ENCODE assay signal across 15 cellular contexts in the genomic region with DNA sequence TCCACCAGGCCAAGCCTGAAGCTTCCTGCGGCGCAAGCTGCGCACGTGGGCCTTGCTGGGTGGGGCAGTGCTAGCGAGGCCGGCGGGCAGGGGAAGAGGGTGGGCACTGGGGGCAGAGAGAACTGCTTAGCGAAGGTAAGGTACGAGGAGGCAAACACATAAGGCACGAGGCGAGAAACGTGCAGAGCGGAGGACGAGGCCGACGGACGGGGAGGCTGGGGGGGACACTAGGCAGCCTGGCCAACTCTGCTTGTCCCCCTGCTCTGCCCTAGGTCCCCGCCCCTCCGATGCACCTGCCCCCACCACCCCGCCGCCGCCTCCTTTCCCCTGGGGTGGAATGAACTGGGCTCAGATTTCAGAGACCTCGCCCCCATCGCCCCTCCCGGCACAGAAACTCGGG. TPM values are rescaled to one million over a fixed set of nuclear protein-coding genes. Genes with fewer than 3 reads are reported as not detected.
DNase-seq lines count a peak whose midpoint lies in the region; ATAC-seq and TF ChIP-seq lines count a peak whose summit lies in the region.
"Had no signal": no experiment of that assay in that cellular context is flagged by ENCODE, and none has a peak within 500 bp of the region (broad histone marks: within the 10 kb centered on the region; RNA-seq: fewer than 3 reads in every experiment).

No MANE protein-coding gene starts in this region.

- no peaks in the 10 kb centered on the region for H3K9me3 ChIP-seq in CD8-positive, alpha-beta T cell (ENCODE audit: low read length)
- H3K9me3 ChIP-seq: mucosa of descending colon, psoas muscle had no signal

- TF ChIP-seq CTCF in CD8-positive, alpha-beta T cell (IDR thresholded peaks at IDR 0.05): no peak
- TF ChIP-seq CTCF in GM12875 (IDR thresholded peaks at IDR 0.05; ENCODE audit: borderline replicate concordance, insufficient read depth, low read depth, low read length) (no peak), GM13976 (IDR thresholded peaks at IDR 0.05; ENCODE audit: borderline replicate concordance, control extremely low read depth, extremely low read depth, insufficient read depth, missing control alignments) (no peak)

- intact Hi-C loops in CD8-positive, alpha-beta T cell (cut with DNase I, micrococcal nuclease): no loop called here

- H3K9me3 Mint-ChIP-seq in CD8-positive, alpha-beta T cell: no peaks in the 10 kb centered on the region
- no peaks in the 10 kb centered on the region for H3K9me3 Mint-ChIP-seq in activated naive CD8-positive, alpha-beta T cell treated with anti-CD3 and anti-CD28 coated beads for 36 hours
- no peaks in the 10 kb centered on the region for H3K9me3 Mint-ChIP-seq in naive B cell

- H3K27me3 ChIP-seq in CD8-positive, alpha-beta T cell (ENCODE audit: insufficient read depth, low read length): no peaks in the 10 kb centered on the region

- ATAC-seq in CD8-positive, alpha-beta T cell: no peak
- ATAC-seq in naive B cell (ENCODE audit: low read depth in 2 of 2) (no peak), GM19455 (IDR thresholded peaks at IDR 0.05; ENCODE audit: unreplicated experiment) (no peak)

- in situ Hi-C loops in GM13976 (cut with MboI; ENCODE audit: low sequenced_read_pairs, unreplicated experiment): loop anchor here (5.0 kb wide), 1 partner anchor 93 kb away; no protein-coding TSS in a partner anchor

- no peak overlapping the region for H3K27ac Mint-ChIP-seq in CD8-positive, alpha-beta T cell
- peak overlapping the region; percentile 73 for H3K27ac Mint-ChIP-seq in activated naive CD8-positive, alpha-beta T cell treated with anti-CD3 and anti-CD28 coated beads for 36 hours
- H3K27ac Mint-ChIP-seq in naive B cell: peak overlapping the region; percentile 66 to 100 (median 96)
- H3K27ac Mint-ChIP-seq: brain had no signal

- H3K27ac ChIP-seq in CD8-positive, alpha-beta T cell (ENCODE audit: low read depth, low read length): no peak overlapping the region
- H3K27ac ChIP-seq: psoas muscle, SK-N-MC had no signal

- peaks cover 23% of the 10 kb centered on the region for H3K4me1 ChIP-seq in CD8-positive, alpha-beta T cell (ENCODE audit: insufficient read depth, low read length)
- H3K4me1 ChIP-seq: psoas muscle had no signal

- peak overlapping the region; percentile 83 for H3K4me3 Mint-ChIP-seq in CD8-positive, alpha-beta T cell
- peak overlapping the region; percentile 89 for H3K4me3 Mint-ChIP-seq in activated naive CD8-positive, alpha-beta T cell treated with anti-CD3 and anti-CD28 coated beads for 36 hours
- peak overlapping the region; percentile 87 to 99 (median 97) for H3K4me3 Mint-ChIP-seq in naive B cell

- H3K36me3 Mint-ChIP-seq in CD8-positive, alpha-beta T cell: peaks cover 2% of the 10 kb centered on the region
- H3K36me3 Mint-ChIP-seq in activated naive CD8-positive, alpha-beta T cell treated with anti-CD3 and anti-CD28 coated beads for 36 hours: peaks cover 22% of the 10 kb centered on the region
- H3K36me3 Mint-ChIP-seq in naive B cell: peaks cover 56 to 62% of the 10 kb centered on the region in 2 donors
- H3K36me3 Mint-ChIP-seq: brain had no signal

- POLR2A ChIA-PET in CD8-positive, alpha-beta T cell (lab: Charles Lee): interaction anchor here (1.2 kb wide), 1 partner anchor 21 kb away, joined by 3 read pairs; no protein-coding TSS in a partner anchor

- no peaks in the 10 kb centered on the region for H3K36me3 ChIP-seq in CD8-positive, alpha-beta T cell (ENCODE audit: insufficient read depth, low read length)

- no peak for DNase-seq in CD8-positive, alpha-beta T cell
- DNase-seq in activated naive CD8-positive, alpha-beta T cell treated with anti-CD3 and anti-CD28 coated beads for 36 hours: no peak
- DNase-seq in naive B cell: no peak
- no peak for DNase-seq in GM13976 (ENCODE audit: low spot score)
- no peak for DNase-seq in GM19240 (ENCODE audit: insufficient read length, low spot score)
- DNase-seq: foreskin melanocyte, mucosa of descending colon, NCI-H1105 had no signal

- H3K27me3 Mint-ChIP-seq in CD8-positive, alpha-beta T cell (ENCODE audit: low read depth): peaks cover 28% of the 10 kb centered on the region
- peaks cover 21% of the 10 kb centered on the region for H3K27me3 Mint-ChIP-seq in activated naive CD8-positive, alpha-beta T cell treated with anti-CD3 and anti-CD28 coated beads for 36 hours
- H3K27me3 Mint-ChIP-seq in naive B cell: no peaks in the 10 kb centered on the region

- peaks cover 44% of the 10 kb centered on the region for H3K4me1 Mint-ChIP-seq in CD8-positive, alpha-beta T cell (ENCODE audit: low read depth)
- H3K4me1 Mint-ChIP-seq in activated naive CD8-positive, alpha-beta T cell treated with anti-CD3 and anti-CD28 coated beads for 36 hours: peaks cover 45% of the 10 kb centered on the region
- H3K4me1 Mint-ChIP-seq in naive B cell: peaks cover 74 to 81% (median 79%) of the 10 kb centered on the region in 3 donors
- H3K4me1 Mint-ChIP-seq: brain had no signal

- no peak overlapping the region for H3K4me3 ChIP-seq in CD8-positive, alpha-beta T cell (ENCODE audit: low read depth, low read length)
- peak overlapping the region; percentile 66 for H3K4me3 ChIP-seq in GM12875 (ENCODE audit: low read depth, low read length)
- H3K4me3 ChIP-seq: K562, mucosa of descending colon, psoas muscle, SK-N-MC had no signal

- CTCF ChIA-PET in CD8-positive, alpha-beta T cell (lab: Charles Lee): interaction anchor here (1.5 kb wide), 1 partner anchor 34 kb away, joined by 4 read pairs; no protein-coding TSS in a partner anchor

RNA-seq across cellular contexts. Expression of gene HLA-DQB1, which starts 2.1 kb away (rescaled TPM):
- total RNA-seq in CD8-positive, alpha-beta T cell: 10 to 100 TPM; 27.5 to 30.6 TPM
- 10 to 100 TPM; 13.9 to 17.5 TPM for total RNA-seq in activated naive CD8-positive, alpha-beta T cell treated with anti-CD3 and anti-CD28 coated beads for 36 hours
- polyA plus RNA-seq in naive B cell (ENCODE audit: low read depth in 6 of 6): 1,000 to 10,000 TPM in 5 of 6 donors, 100 to 1,000 TPM in 1; 140 to 2,258 (median 1,433) TPM
- polyA plus RNA-seq: BJ, K562 had no signal

RNA-seq across cellular contexts. Expression of gene HLA-DQA1, which starts 27.1 kb away (rescaled TPM):
- 1 to 10 TPM; 5.4 to 5.5 TPM for total RNA-seq in CD8-positive, alpha-beta T cell
- total RNA-seq in activated naive CD8-positive, alpha-beta T cell treated with anti-CD3 and anti-CD28 coated beads for 36 hours: 1 to 10 TPM; 4.4 to 5.3 TPM
- polyA plus RNA-seq in naive B cell (ENCODE audit: low read depth in 6 of 6): 1,000 to 10,000 TPM in 2 of 6 donors, 100 to 1,000 TPM in 4; 309 to 1,253 (median 783) TPM
- polyA plus RNA-seq: BJ had no signal
